ENCODE assay signal across 8 cellular contexts in genomic region chr1:95072117-95072516, GRCh38. TPM values are rescaled to one million over a fixed set of nuclear protein-coding genes. Genes with fewer than 3 reads are reported as not detected.
A peak's percentile ranks its signal among the peaks of the same experiment; 100 is the strongest.
DNase-seq lines count a peak whose midpoint lies in the region; ATAC-seq and TF ChIP-seq lines count a peak whose summit lies in the region.

No MANE protein-coding gene starts in this region.

- peaks cover 17% of the 10 kb centered on the region for H3K4me1 Mint-ChIP-seq in activated CD4-positive, alpha-beta T cell treated with anti-CD3 and anti-CD28 coated beads for 36 hours
- peaks cover 11% of the 10 kb centered on the region for H3K4me1 Mint-ChIP-seq in activated T-helper 2 cell treated with anti-CD3 and anti-CD28 coated beads, Interferon-gamma antibody, Interleukin-2, Interleukin-4, amounts not matched to agents 10 μg/mL and 5 μg/mL and 100 μg/mL, durations not matched to agents 14 hours and 24 hours and 36 hours (ENCODE audit: low read depth)

- H3K9me3 Mint-ChIP-seq in activated CD4-positive, alpha-beta T cell treated with anti-CD3 and anti-CD28 coated beads for 36 hours (ENCODE audit: low read depth): no peaks in the 10 kb centered on the region
- no peaks in the 10 kb centered on the region for H3K9me3 Mint-ChIP-seq in activated T-helper 2 cell treated with anti-CD3 and anti-CD28 coated beads, Interferon-gamma antibody, Interleukin-2, Interleukin-4, amounts not matched to agents 10 μg/mL and 5 μg/mL and 100 μg/mL, durations not matched to agents 14 hours and 24 hours and 36 hours

- POLR2A ChIA-PET in activated CD4-positive, alpha-beta T cell treated with anti-CD3 and anti-CD28 coated beads for 36 hours (lab: Charles Lee): interaction anchor here (1.8 kb wide), 1 partner anchor 162 kb away, joined by 8 read pairs; the partner anchor contains the start of gene RWDD3

- H3K36me3 Mint-ChIP-seq in activated CD4-positive, alpha-beta T cell treated with anti-CD3 and anti-CD28 coated beads for 36 hours (ENCODE audit: low read depth): peaks cover 2% of the 10 kb centered on the region
- H3K36me3 Mint-ChIP-seq in activated T-helper 2 cell treated with anti-CD3 and anti-CD28 coated beads, Interferon-gamma antibody, Interleukin-2, Interleukin-4, amounts not matched to agents 10 μg/mL and 5 μg/mL and 100 μg/mL, durations not matched to agents 14 hours and 24 hours and 36 hours (ENCODE audit: low read depth): no peaks in the 10 kb centered on the region

- ATAC-seq in activated CD4-positive, alpha-beta T cell treated with anti-CD3 and anti-CD28 coated beads for 36 hours: no peak
- no peak for ATAC-seq in HG03025 (IDR thresholded peaks at IDR 0.05; ENCODE audit: low FRiP score, unreplicated experiment)

- intact Hi-C loops in activated CD4-positive, alpha-beta T cell treated with anti-CD3 and anti-CD28 coated beads for 36 hours (cut with DNase I, micrococcal nuclease): loop anchor here (1.0 to 10.0 kb wide), 7 partner anchors 45 to 1725 kb away; partner anchors contain the start of genes RWDD3 (in 2 of the 2), ABCD3 (in 1 of the 2), DR1 (in 1 of the 2) and F3 (in 1 of the 2)
- intact Hi-C loops in activated T-helper 2 cell treated with anti-CD3 and anti-CD28 coated beads, Interferon-gamma antibody, Interleukin-2, Interleukin-4, amounts not matched to agents 10 μg/mL and 5 μg/mL and 100 μg/mL, durations not matched to agents 14 hours and 24 hours and 36 hours (cut with micrococcal nuclease): loop anchor here (1.0 to 5.0 kb wide), 5 partner anchors 29 to 1651 kb away; partner anchors contain the start of genes ABCD3 and RWDD3
- intact Hi-C loops in testis (cut with DNase I; ENCODE audit: low total_unique reads): no loop called here

- H3K27ac Mint-ChIP-seq in activated CD4-positive, alpha-beta T cell treated with anti-CD3 and anti-CD28 coated beads for 36 hours: peak overlapping the region; percentile 98
- H3K27ac Mint-ChIP-seq in activated T-helper 2 cell treated with anti-CD3 and anti-CD28 coated beads, Interferon-gamma antibody, Interleukin-2, Interleukin-4, amounts not matched to agents 10 μg/mL and 5 μg/mL and 100 μg/mL, durations not matched to agents 14 hours and 24 hours and 36 hours: peak overlapping the region; percentile 95

- TF ChIP-seq CTCF in kidney epithelial cell (IDR thresholded peaks at IDR 0.05; ENCODE audit: insufficient read depth, low read length, poor library complexity, severe bottlenecking) (no peak), testis (IDR thresholded peaks at IDR 0.05) (no peak)

- DNase-seq in activated CD4-positive, alpha-beta T cell treated with anti-CD3 and anti-CD28 coated beads for 36 hours: no peak
- no peak for DNase-seq in activated CD4-positive, alpha-beta T cell treated with anti-CD3 and anti-CD28 coated beads, Interleukin-2, amount 50 U/mL, for 4 hours
- no peak for DNase-seq in activated T-helper 2 cell treated with anti-CD3 and anti-CD28 coated beads, Interferon-gamma antibody, Interleukin-2, Interleukin-4, amounts not matched to agents 10 μg/mL and 5 μg/mL and 100 μg/mL, durations not matched to agents 14 hours and 24 hours and 36 hours (ENCODE audit: low spot score)
- no peak for DNase-seq in kidney epithelial cell (ENCODE audit: low read depth)
- DNase-seq in testis: no peak
- no peak for DNase-seq in NCI-H1930 (lab: John Stamatoyannopoulos, UW)
- no peak for DNase-seq in superior temporal gyrus (ENCODE audit: extremely low spot score)

- H3K27me3 Mint-ChIP-seq in activated CD4-positive, alpha-beta T cell treated with anti-CD3 and anti-CD28 coated beads for 36 hours: peaks cover 2% of the 10 kb centered on the region
- no peaks in the 10 kb centered on the region for H3K27me3 Mint-ChIP-seq in activated T-helper 2 cell treated with anti-CD3 and anti-CD28 coated beads, Interferon-gamma antibody, Interleukin-2, Interleukin-4, amounts not matched to agents 10 μg/mL and 5 μg/mL and 100 μg/mL, durations not matched to agents 14 hours and 24 hours and 36 hours (ENCODE audit: low read depth)

- H3K4me3 ChIP-seq in kidney epithelial cell (ENCODE audit: low read depth, low read length) (peak overlapping the region; percentile 72), testis (peak overlapping the region; percentile 68 to 98)

- TF ChIP-seq POLR2A in testis (IDR thresholded peaks at IDR 0.05): no peak

- no peaks in the 10 kb centered on the region for H3K9me3 ChIP-seq in testis

- peak overlapping the region; percentile 91 for H3K4me3 Mint-ChIP-seq in activated CD4-positive, alpha-beta T cell treated with anti-CD3 and anti-CD28 coated beads for 36 hours
- H3K4me3 Mint-ChIP-seq in activated T-helper 2 cell treated with anti-CD3 and anti-CD28 coated beads, Interferon-gamma antibody, Interleukin-2, Interleukin-4, amounts not matched to agents 10 μg/mL and 5 μg/mL and 100 μg/mL, durations not matched to agents 14 hours and 24 hours and 36 hours (ENCODE audit: low read depth): peak overlapping the region; percentile 98

- WGBS in testis, 2 donors: 6 to 7% methylated on average over 7 of the region's 7 CpGs

- H3K27me3 ChIP-seq in kidney epithelial cell (ENCODE audit: control insufficient read depth, insufficient read depth, low read length) (no peaks in the 10 kb centered on the region), testis (no peaks in the 10 kb centered on the region)

- no peaks in the 10 kb centered on the region for H3K4me1 ChIP-seq in testis

- H3K27ac ChIP-seq in testis: peak overlapping the region; percentile 87 to 98

- H3K36me3 ChIP-seq in kidney epithelial cell (ENCODE audit: control insufficient read depth, insufficient read depth, low read length) (no peaks in the 10 kb centered on the region), testis (ENCODE audit: low read depth, missing control alignments) (no peaks in the 10 kb centered on the region)

- CTCF ChIA-PET in activated CD4-positive, alpha-beta T cell treated with anti-CD3 and anti-CD28 coated beads for 36 hours (lab: Charles Lee): no interaction called here

RNA-seq across cellular contexts. Expression of gene ALG14, which starts 0.6 kb away (rescaled TPM):
- 1 to 10 TPM; 5.3 to 7.3 TPM for total RNA-seq in activated CD4-positive, alpha-beta T cell treated with anti-CD3 and anti-CD28 coated beads for 36 hours
- total RNA-seq in activated T-helper 2 cell treated with anti-CD3 and anti-CD28 coated beads, Interferon-gamma antibody, Interleukin-2, Interleukin-4, amounts not matched to agents 10 μg/mL and 5 μg/mL and 100 μg/mL, durations not matched to agents 14 hours and 24 hours and 36 hours: 2.4 and 3.1 TPM in 2 replicates
- 0.92 and 1.0 TPM in 2 replicates for total RNA-seq in kidney epithelial cell
- total RNA-seq in testis: 1 to 10 TPM; 3.3 to 5.3 TPM
- 24.1 TPM for polyA plus RNA-seq in testis (ENCODE audit: insufficient read depth, low read depth, low replicate concordance)

RNA-seq across cellular contexts. Expression of gene TLCD4, which starts 45.0 kb away (rescaled TPM):
- under 1 TPM; 0.19 to 0.25 TPM for total RNA-seq in activated CD4-positive, alpha-beta T cell treated with anti-CD3 and anti-CD28 coated beads for 36 hours
- not detected in 2 replicates for total RNA-seq in activated T-helper 2 cell treated with anti-CD3 and anti-CD28 coated beads, Interferon-gamma antibody, Interleukin-2, Interleukin-4, amounts not matched to agents 10 μg/mL and 5 μg/mL and 100 μg/mL, durations not matched to agents 14 hours and 24 hours and 36 hours
- total RNA-seq in kidney epithelial cell: 3.0 and 4.0 TPM in 2 replicates
- 10 to 100 TPM in 1 of 2 donors, 1 to 10 TPM in 1; 7.2 to 25.2 TPM for total RNA-seq in testis
- 8.3 TPM for polyA plus RNA-seq in testis (ENCODE audit: insufficient read depth, low read depth, low replicate concordance)
